ENCODE assay signal across 16 cellular contexts in the genomic region with DNA sequence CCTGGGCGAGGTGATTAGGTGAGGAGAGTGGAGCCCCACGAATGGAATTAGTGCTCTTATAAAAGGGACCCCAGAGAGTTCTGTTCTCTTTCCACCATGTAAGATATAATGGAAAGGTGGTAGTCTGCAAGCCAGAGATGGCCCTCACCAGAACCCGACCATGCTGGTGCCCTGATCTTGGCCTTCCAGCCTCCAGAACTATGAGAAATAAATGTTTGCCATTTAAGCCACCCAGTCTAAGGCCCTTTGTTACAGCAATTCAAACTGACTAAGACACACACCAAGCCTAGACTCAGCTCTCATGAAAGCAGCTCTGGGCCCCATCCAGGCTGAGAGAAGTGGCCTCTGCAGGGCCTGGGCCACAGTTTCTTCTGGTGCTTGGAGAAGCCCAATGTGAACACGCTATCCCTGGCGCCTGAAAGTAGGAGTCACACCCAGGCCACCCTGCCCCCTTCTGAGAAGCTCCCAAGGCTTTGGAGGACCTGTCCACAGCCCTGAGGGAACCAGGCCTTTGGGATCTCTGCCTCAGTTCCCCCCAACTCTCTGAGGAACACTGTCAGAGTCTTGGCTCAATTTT. TPM values are rescaled to one million over a fixed set of nuclear protein-coding genes. Genes with fewer than 3 reads are reported as not detected.
DNase-seq lines count a peak whose midpoint lies in the region; ATAC-seq and TF ChIP-seq lines count a peak whose summit lies in the region.
"Had no signal": no experiment of that assay in that cellular context is flagged by ENCODE, and none has a peak within 500 bp of the region (broad histone marks: within the 10 kb centered on the region; RNA-seq: fewer than 3 reads in every experiment).

No MANE protein-coding gene starts in this region.

- H3K4me1 ChIP-seq in RWPE2 (ENCODE audit: insufficient read depth, poor library complexity, severe bottlenecking) (peaks cover 16% of the 10 kb centered on the region), esophagus (ENCODE audit: control insufficient read depth in 2 of 2, insufficient read depth in 2 of 2, low read length in 1 of 2) (peaks cover 10 to 23% of the 10 kb centered on the region in 2 donors), ovary (ENCODE audit: insufficient read depth) (peaks cover 15% of the 10 kb centered on the region), tibial nerve (peaks cover 0 to 30% (median 11%) of the 10 kb centered on the region in 4 donors)

- intact Hi-C loops in ovary (cut with DNase I): no loop called here
- intact Hi-C loops in head of caudate nucleus (cut with DNase I): no loop called here

- H3K9me3 ChIP-seq in RWPE2 (ENCODE audit: severe bottlenecking) (no peaks in the 10 kb centered on the region), esophagus (ENCODE audit: control insufficient read depth in 2 of 2, insufficient read depth in 1 of 2, low read depth in 1 of 2, low read length in 1 of 2) (no peaks in the 10 kb centered on the region), ovary (no peaks in the 10 kb centered on the region), tibial nerve (no peaks in the 10 kb centered on the region)

- CTCF ChIA-PET in WTC11 (lab: Charles Lee): interaction anchor here (1.4 kb wide), 1 partner anchor 10 kb away, joined by 3 read pairs; no protein-coding TSS in a partner anchor

- H3K36me3 Mint-ChIP-seq in WTC11: no peaks in the 10 kb centered on the region
- peaks cover 34% of the 10 kb centered on the region for H3K36me3 Mint-ChIP-seq in HFFc6 (ENCODE audit: low read depth)
- H3K36me3 Mint-ChIP-seq: CD4-positive, alpha-beta memory T cell had no signal

- H3K4me1 Mint-ChIP-seq in WTC11 (peaks cover 19% of the 10 kb centered on the region), HFFc6 (ENCODE audit: low read depth) (peaks cover 45% of the 10 kb centered on the region)
- H3K4me1 Mint-ChIP-seq: CD4-positive, alpha-beta memory T cell had no signal

- H3K27me3 ChIP-seq in RWPE2 (ENCODE audit: insufficient read depth, poor library complexity, severe bottlenecking) (no peaks in the 10 kb centered on the region), esophagus (ENCODE audit: control insufficient read depth in 1 of 2, insufficient read depth in 2 of 2, low read length in 2 of 2) (no peaks in the 10 kb centered on the region), ovary (no peaks in the 10 kb centered on the region), tibial nerve (no peaks in the 10 kb centered on the region)

- no peak overlapping the region for H3K4me3 Mint-ChIP-seq in WTC11
- no peak overlapping the region for H3K4me3 Mint-ChIP-seq in HFFc6
- H3K4me3 Mint-ChIP-seq: CD4-positive, alpha-beta memory T cell had no signal

- no peak for ATAC-seq in RWPE2 (ENCODE audit: low read depth)
- no peak for ATAC-seq in WTC11
- ATAC-seq: GM12878, PC-3 had no signal

- H3K4me3 ChIP-seq in RWPE2 (ENCODE audit: severe bottlenecking) (no peak overlapping the region), esophagus (ENCODE audit: low read depth in 1 of 2, low read length in 2 of 2) (no peak overlapping the region), ovary (no peak overlapping the region), tibial nerve (no peak overlapping the region)
- H3K4me3 ChIP-seq: GM12878 had no signal

- TF ChIP-seq EP300 in ovary (IDR thresholded peaks at IDR 0.05): no peak
- no peak for TF ChIP-seq EP300 in tibial nerve (IDR thresholded peaks at IDR 0.05)

- H3K9me3 Mint-ChIP-seq in WTC11 (no peaks in the 10 kb centered on the region), HFFc6 (no peaks in the 10 kb centered on the region)

- POLR2A ChIA-PET in WTC11 (lab: Charles Lee): no interaction called here

- DNase-seq in RWPE2 (ENCODE audit: low spot score): no peak
- DNase-seq in ovary: no peak
- DNase-seq in tibial nerve (ENCODE audit: low spot score in 2 of 2): no peak
- no peak for DNase-seq in Ammon's horn (ENCODE audit: low spot score)
- DNase-seq in WTC11 (ENCODE audit: low spot score): no peak
- no peak for DNase-seq in HFFc6
- DNase-seq in head of caudate nucleus: no peak
- DNase-seq: activated naive CD4-positive, alpha-beta T cell treated with Interleukin-2 at 50 U/mL for 16 hours; CD4-positive, alpha-beta memory T cell; NCI-H1417; nucleus accumbens; PC-3 had no signal

- 93 to 95% methylated on average over 5 of the region's 5 CpGs for WGBS in esophagus, 2 donors
- 91 to 99% (median 97%) methylated on average over 5 of the region's 5 CpGs for WGBS in ovary, 3 donors
- WGBS in tibial nerve, 2 donors: 98% methylated on average over 5 of the region's 5 CpGs

- peak overlapping the region; percentile 39 for H3K27ac ChIP-seq in RWPE2 (ENCODE audit: poor library complexity, severe bottlenecking)
- peak overlapping the region; percentile 84 to 92 for H3K27ac ChIP-seq in esophagus (ENCODE audit: low read depth in 2 of 2, low read length in 1 of 2)
- H3K27ac ChIP-seq in ovary: peak overlapping the region; percentile 32 to 68
- peak overlapping the region in 3 of 4 donors; percentile 60 to 80 (median 74) for H3K27ac ChIP-seq in tibial nerve

- H3K36me3 ChIP-seq in RWPE2 (ENCODE audit: low read depth): no peaks in the 10 kb centered on the region
- H3K36me3 ChIP-seq in esophagus (ENCODE audit: control insufficient read depth in 2 of 2, insufficient read depth in 2 of 2, low read length in 1 of 2): no peaks in the 10 kb centered on the region
- H3K36me3 ChIP-seq in ovary: no peaks in the 10 kb centered on the region
- H3K36me3 ChIP-seq in tibial nerve: no peaks in the 10 kb centered on the region

- no peak for TF ChIP-seq CTCF in RWPE2 (IDR thresholded peaks at IDR 0.05; ENCODE audit: poor library complexity, severe bottlenecking)
- no peak for TF ChIP-seq CTCF in ovary (IDR thresholded peaks at IDR 0.05)
- TF ChIP-seq CTCF in tibial nerve (IDR thresholded peaks at IDR 0.05): no peak
- TF ChIP-seq CTCF in WTC11 (IDR thresholded peaks at IDR 0.05): no peak
- no peak for TF ChIP-seq CTCF in HFFc6 (IDR thresholded peaks at IDR 0.05)

- H3K27ac Mint-ChIP-seq in WTC11: no peak overlapping the region
- H3K27ac Mint-ChIP-seq in HFFc6: no peak overlapping the region
- H3K27ac Mint-ChIP-seq: CD4-positive, alpha-beta memory T cell had no signal

- H3K27me3 Mint-ChIP-seq in WTC11 (ENCODE audit: low read depth): no peaks in the 10 kb centered on the region
- no peaks in the 10 kb centered on the region for H3K27me3 Mint-ChIP-seq in HFFc6 (ENCODE audit: insufficient read depth)

- TF ChIP-seq POLR2A in ovary (IDR thresholded peaks at IDR 0.05): no peak
- no peak for TF ChIP-seq POLR2A in tibial nerve (IDR thresholded peaks at IDR 0.05)

TF ChIP-seq in WTC11, 78 proteins besides CTCF, POLR2A, EP300 and RAD21 (continues in another document):
- TF ChIP-seq, protein P1, sequence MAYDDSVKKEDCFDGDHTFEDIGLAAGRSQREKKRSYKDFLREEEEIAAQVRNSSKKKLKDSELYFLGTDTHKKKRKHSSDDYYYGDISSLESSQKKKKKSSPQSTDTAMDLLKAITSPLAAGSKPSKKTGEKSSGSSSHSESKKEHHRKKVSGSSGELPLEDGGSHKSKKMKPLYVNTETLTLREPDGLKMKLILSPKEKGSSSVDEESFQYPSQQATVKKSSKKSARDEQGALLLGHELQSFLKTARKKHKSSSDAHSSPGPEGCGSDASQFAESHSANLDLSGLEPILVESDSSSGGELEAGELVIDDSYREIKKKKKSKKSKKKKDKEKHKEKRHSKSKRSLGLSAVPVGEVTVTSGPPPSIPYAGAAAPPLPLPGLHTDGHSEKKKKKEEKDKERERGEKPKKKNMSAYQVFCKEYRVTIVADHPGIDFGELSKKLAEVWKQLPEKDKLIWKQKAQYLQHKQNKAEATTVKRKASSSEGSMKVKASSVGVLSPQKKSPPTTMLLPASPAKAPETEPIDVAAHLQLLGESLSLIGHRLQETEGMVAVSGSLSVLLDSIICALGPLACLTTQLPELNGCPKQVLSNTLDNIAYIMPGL (CRISPR knock-in tag; IDR thresholded peaks at IDR 0.05): no peak
- TF ChIP-seq ZNF423 (CRISPR knock-in tag; IDR thresholded peaks at IDR 0.05) (no peak), ZNF219 (CRISPR knock-in tag; IDR thresholded peaks at IDR 0.05; ENCODE audit: borderline replicate concordance) (no peak)
- TF ChIP-seq, protein P2, sequence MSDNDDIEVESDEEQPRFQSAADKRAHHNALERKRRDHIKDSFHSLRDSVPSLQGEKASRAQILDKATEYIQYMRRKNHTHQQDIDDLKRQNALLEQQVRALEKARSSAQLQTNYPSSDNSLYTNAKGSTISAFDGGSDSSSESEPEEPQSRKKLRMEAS (CRISPR knock-in tag; IDR thresholded peaks at IDR 0.05): no peak
- TF ChIP-seq, protein P3, sequence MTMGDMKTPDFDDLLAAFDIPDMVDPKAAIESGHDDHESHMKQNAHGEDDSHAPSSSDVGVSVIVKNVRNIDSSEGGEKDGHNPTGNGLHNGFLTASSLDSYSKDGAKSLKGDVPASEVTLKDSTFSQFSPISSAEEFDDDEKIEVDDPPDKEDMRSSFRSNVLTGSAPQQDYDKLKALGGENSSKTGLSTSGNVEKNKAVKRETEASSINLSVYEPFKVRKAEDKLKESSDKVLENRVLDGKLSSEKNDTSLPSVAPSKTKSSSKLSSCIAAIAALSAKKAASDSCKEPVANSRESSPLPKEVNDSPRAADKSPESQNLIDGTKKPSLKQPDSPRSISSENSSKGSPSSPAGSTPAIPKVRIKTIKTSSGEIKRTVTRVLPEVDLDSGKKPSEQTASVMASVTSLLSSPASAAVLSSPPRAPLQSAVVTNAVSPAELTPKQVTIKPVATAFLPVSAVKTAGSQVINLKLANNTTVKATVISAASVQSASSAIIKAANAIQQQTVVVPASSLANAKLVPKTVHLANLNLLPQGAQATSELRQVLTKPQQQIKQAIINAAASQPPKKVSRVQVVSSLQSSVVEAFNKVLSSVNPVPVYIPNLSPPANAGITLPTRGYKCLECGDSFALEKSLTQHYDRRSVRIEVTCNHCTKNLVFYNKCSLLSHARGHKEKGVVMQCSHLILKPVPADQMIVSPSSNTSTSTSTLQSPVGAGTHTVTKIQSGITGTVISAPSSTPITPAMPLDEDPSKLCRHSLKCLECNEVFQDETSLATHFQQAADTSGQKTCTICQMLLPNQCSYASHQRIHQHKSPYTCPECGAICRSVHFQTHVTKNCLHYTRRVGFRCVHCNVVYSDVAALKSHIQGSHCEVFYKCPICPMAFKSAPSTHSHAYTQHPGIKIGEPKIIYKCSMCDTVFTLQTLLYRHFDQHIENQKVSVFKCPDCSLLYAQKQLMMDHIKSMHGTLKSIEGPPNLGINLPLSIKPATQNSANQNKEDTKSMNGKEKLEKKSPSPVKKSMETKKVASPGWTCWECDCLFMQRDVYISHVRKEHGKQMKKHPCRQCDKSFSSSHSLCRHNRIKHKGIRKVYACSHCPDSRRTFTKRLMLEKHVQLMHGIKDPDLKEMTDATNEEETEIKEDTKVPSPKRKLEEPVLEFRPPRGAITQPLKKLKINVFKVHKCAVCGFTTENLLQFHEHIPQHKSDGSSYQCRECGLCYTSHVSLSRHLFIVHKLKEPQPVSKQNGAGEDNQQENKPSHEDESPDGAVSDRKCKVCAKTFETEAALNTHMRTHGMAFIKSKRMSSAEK (CRISPR knock-in tag; IDR thresholded peaks at IDR 0.05; ENCODE audit: borderline replicate concordance): no peak

RNA-seq across cellular contexts. Expression of gene LYVE1, which starts 35.3 kb away (rescaled TPM):
- polyA plus RNA-seq in esophagus (1 to 10 TPM; 4.1 to 6.2 TPM), ovary (100 to 1,000 TPM in 1 of 2 donors, 10 to 100 TPM in 1; 22.9 to 159 TPM)
- total RNA-seq in ovary (10 to 100 TPM; 19.0 to 49.9 (median 34.5) TPM), tibial nerve (100 to 1,000 TPM in 1 of 4 donors, 10 to 100 TPM in 3; 36.1 to 104 (median 71.9) TPM), WTC11 (2021) (0.24 to 0.37 TPM (median 0.32 TPM) in 3 replicates)
- under 1 TPM in 1 of 6 experiments, not detected in 5; 0.09 TPM for total RNA-seq in HFFc6 (2021; fragmentation: NEBNext Ultra II Directional; extraction: Animal tissue kit (Norgen Biotek cat#: 25700))
- total RNA-seq: bronchial epithelial cell; CD4-positive, alpha-beta memory T cell; NCI-H460; PC-3 had no signal
- polyA plus RNA-seq: CD4-positive, alpha-beta memory T cell; GM12878 had no signal

Comparison
In these comparisons a context has a peak if more than half of its experiments do, and no peak if none do; other contexts are left out.
1. RNA of gene LYVE1, which starts 35.3 kb away (total RNA-seq): 36.1 to 104 TPM in tibial nerve and 19.0 to 49.9 TPM in ovary; 0.24 to 0.37 TPM in WTC11 and 0.09 TPM in HFFc6; every median in the first group is over 10 times any median in the second.
2. Peak in every context shown above with its lines, with median percentiles within 50 percentile points of each other: H3K27ac ChIP-seq.